Comparison of ENCODE assay signal across 21 cellular contexts in the genomic region with DNA sequence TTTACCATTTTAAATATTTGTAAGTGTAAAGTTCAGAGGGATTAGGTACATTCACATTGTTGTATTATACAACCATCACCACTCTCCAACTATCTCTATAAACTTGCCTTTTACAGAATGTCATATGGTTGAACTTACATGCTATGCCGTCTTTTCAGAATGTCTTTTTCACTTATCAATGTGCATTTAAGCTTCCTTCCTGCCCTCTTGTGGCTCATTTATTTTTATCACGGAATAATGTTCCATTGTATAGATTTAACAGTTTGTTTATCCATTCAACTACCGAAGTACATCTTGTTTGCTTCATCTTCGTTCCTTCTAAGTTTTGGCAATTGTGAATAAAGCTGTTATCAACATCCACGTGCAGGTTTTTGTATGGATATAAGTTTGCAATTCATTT.
A peak's percentile ranks its signal among the peaks of the same experiment; 100 is the strongest.
DNase-seq lines count a peak whose midpoint lies in the region; ATAC-seq and TF ChIP-seq lines count a peak whose summit lies in the region.
"Had no signal": no experiment of that assay in that cellular context is flagged by ENCODE, and none has a peak within 500 bp of the region (broad histone marks: within the 10 kb centered on the region; RNA-seq: fewer than 3 reads in every experiment).

No MANE protein-coding gene starts in this region.

- RAD21 ChIA-PET in HCT116 (lab: Charles Lee; ENCODE audit: low non-redundant PET in 1 of 2, low total read pairs in 2 of 2, uncharacterized antibody in 2 of 2, unreplicated experiment in 2 of 2) = no interaction called here

- H3K27me3 Mint-ChIP-seq in endothelial cell (ENCODE audit: unreplicated experiment) = no peaks in the 10 kb centered on the region
- H3K27me3 Mint-ChIP-seq: IgD-negative memory B cell, T-cell had no signal

- H3K4me1 ChIP-seq in HCT116 (ENCODE audit: control insufficient read depth in 1 of 2, insufficient read depth in 2 of 2, low read length in 2 of 2) = no peaks in the 10 kb centered on the region
- H3K4me1 ChIP-seq: BLaER1 had no signal

- TF ChIP-seq POLR2A in HCT116 (IDR thresholded peaks at IDR 0.05; ENCODE audit: borderline replicate concordance, extremely low read depth, insufficient read depth, insufficient read length) = no peak

- ATAC-seq in HCT116 (no peak), HG03520 (IDR thresholded peaks at IDR 0.05; ENCODE audit: unreplicated experiment) (no peak)
- ATAC-seq: right cardiac atrium, T-cell had no signal

- H3K27ac Mint-ChIP-seq in endothelial cell (ENCODE audit: unreplicated experiment) = no peak overlapping the region
- H3K27ac Mint-ChIP-seq: H9, IgD-negative memory B cell, T-cell had no signal

- H3K4me1 Mint-ChIP-seq in endothelial cell (ENCODE audit: unreplicated experiment) = no peaks in the 10 kb centered on the region
- H3K4me1 Mint-ChIP-seq: H9, IgD-negative memory B cell, T-cell had no signal

- DNase-seq in AG04450 (ENCODE audit: low read depth, low spot score) = no peak
- peak; percentile 3 for DNase-seq in HCT116 (ENCODE audit: low read depth, low spot score)
- DNase-seq in fibroblast of villous mesenchyme (ENCODE audit: low read depth) = peak; percentile 5
- DNase-seq in endothelial cell (ENCODE audit: low spot score) = no peak
- DNase-seq in globus pallidus (ENCODE audit: low spot score) = no peak
- no peak for DNase-seq in NK-92 treated with Interleukin-12 subunit alpha and Interleukin-12 subunit beta, amount 100 ng/mL, for 24 hours (lab: John Stamatoyannopoulos, UW)
- DNase-seq: activated CD4-positive, CD25-positive, alpha-beta regulatory T cell; amygdala; H9; mesendoderm; NCI-H2227 treated with DMSO at 0.1 percent for 48 hours; right cardiac atrium; stimulated activated CD4-positive, alpha-beta T cell treated with anti-CD3 and anti-CD28 coated beads, Interleukin-2, amount 100 ng/mL, for 48 hours; stimulated activated CD8-positive, alpha-beta memory T cell treated with anti-CD3 and anti-CD28 coated beads, Interleukin-4, amount 100 ng/mL, for 48 hours; T-cell had no signal

- intact Hi-C loops in HCT116 (cut with micrococcal nuclease) = loop anchor here (2.0 kb wide), 2 partner anchors 294 to 442 kb away; no protein-coding TSS in a partner anchor

- no peak overlapping the region for H3K4me3 Mint-ChIP-seq in endothelial cell (ENCODE audit: unreplicated experiment)
- H3K4me3 Mint-ChIP-seq: H9, IgD-negative memory B cell, T-cell had no signal

- no peak overlapping the region for H3K4me3 ChIP-seq in AG04450 (ENCODE audit: low read depth, low read length)
- no peak overlapping the region for H3K4me3 ChIP-seq in HCT116 (replicated peaks in 1 of 2; ENCODE audit: low read depth in 1 of 2, low read length in 2 of 2)
- H3K4me3 ChIP-seq in WI38 (ENCODE audit: low read depth, low read length) = no peak overlapping the region
- no peak overlapping the region for H3K4me3 ChIP-seq in fibroblast of villous mesenchyme (ENCODE audit: low read depth, low read length)
- H3K4me3 ChIP-seq: BLaER1, coronary artery, tibial nerve had no signal

- peak; percentile 34 for TF ChIP-seq CTCF in AG04450 (IDR thresholded peaks at IDR 0.05; ENCODE audit: low read depth, low read length)
- peak in 2 of 3 experiments; percentile 21 to 27; a peak in 1 of 6 replicates for TF ChIP-seq CTCF in HCT116 (IDR thresholded peaks at IDR 0.05 in 2 of 3, conservative IDR thresholded peaks at IDR 0.05 in 1 of 3; ENCODE audit: borderline replicate concordance in 1 of 3, insufficient read depth in 1 of 3, low read depth in 2 of 3, low read length in 2 of 3)
- TF ChIP-seq CTCF in WI38 (IDR thresholded peaks at IDR 0.05; ENCODE audit: low read depth, low read length) = peak; percentile 5; the same call in 1 of the 2 replicates
- no peak for TF ChIP-seq CTCF in fibroblast of villous mesenchyme (IDR thresholded peaks at IDR 0.05; ENCODE audit: insufficient read depth, low read depth, low read length)
- TF ChIP-seq CTCF in endothelial cell (IDR thresholded peaks at IDR 0.05; ENCODE audit: unreplicated experiment) = no peak

- H3K36me3 Mint-ChIP-seq in endothelial cell (ENCODE audit: low read depth, unreplicated experiment) = no peaks in the 10 kb centered on the region
- H3K36me3 Mint-ChIP-seq: IgD-negative memory B cell, T-cell had no signal

- H3K9me3 Mint-ChIP-seq in endothelial cell (ENCODE audit: unreplicated experiment) = no peaks in the 10 kb centered on the region
- H3K9me3 Mint-ChIP-seq: H9, T-cell had no signal

- H3K27me3 ChIP-seq in AG04450 (ENCODE audit: control insufficient read depth, insufficient read depth, low read length) (no peaks in the 10 kb centered on the region), HCT116 (ENCODE audit: insufficient read depth, low read length) (0 out of 2 replicates have a peak, but pooled peaks cover 6% of the 10 kb centered on the region)
- H3K27me3 ChIP-seq: BLaER1, tibial nerve had no signal

- H3K9me2 ChIP-seq in HCT116 (ENCODE audit: insufficient read depth) = no peaks in the 10 kb centered on the region

- peak; percentile 45 for TF ChIP-seq RAD21 in HCT116 (IDR thresholded peaks at IDR 0.05; ENCODE audit: low read depth)

- no peak overlapping the region for H2AFZ ChIP-seq in HCT116 (ENCODE audit: low read depth, low read length, poor library complexity, severe bottlenecking)

- no peaks in the 10 kb centered on the region for H3K36me3 ChIP-seq in HCT116 (ENCODE audit: control insufficient read depth in 1 of 2, insufficient read depth in 2 of 2, low read length in 2 of 2)
- H3K36me3 ChIP-seq: BLaER1, tibial nerve had no signal

- H3K4me2 ChIP-seq in HCT116 (ENCODE audit: low read length) = no peak overlapping the region
- H3K4me2 ChIP-seq: BLaER1 had no signal

- no peaks in the 10 kb centered on the region for H3K9me3 ChIP-seq in AG04450 (ENCODE audit: control insufficient read depth, insufficient read depth, low read length)
- no peaks in the 10 kb centered on the region for H3K9me3 ChIP-seq in HCT116 (ENCODE audit: control insufficient read depth in 1 of 2, insufficient read depth in 1 of 2, low read depth in 1 of 2, low read length in 2 of 2)
- H3K9me3 ChIP-seq: BLaER1, tibial nerve had no signal

- no peaks in the 10 kb centered on the region for H3K79me2 ChIP-seq in HCT116 (ENCODE audit: insufficient read depth, low read length)

- H3K27ac ChIP-seq in AG04450 (ENCODE audit: low read depth, low read length) (no peak overlapping the region), HCT116 (ENCODE audit: low read depth, low read length) (no peak overlapping the region)
- H3K27ac ChIP-seq: BLaER1, coronary artery, tibial nerve had no signal

- no TSS peak for BruUV-seq in HCT116 (replicated peaks; lab: Mats Ljungman, UMichigan)

- no peaks in the 10 kb centered on the region for H4K20me1 ChIP-seq in HCT116 (ENCODE audit: insufficient read depth)
- H4K20me1 ChIP-seq: BLaER1 had no signal

- POLR2A ChIA-PET in AG04450 (lab: Yijun Ruan, JAX) = no interaction called here
- POLR2A ChIA-PET in HCT116 (lab: Charles Lee) = no interaction called here

- CTCF ChIA-PET in AG04450 (lab: Charles Lee) (interaction anchor here (0.6 to 6.8 kb wide), 11 partner anchors 10 to 489 kb away, joined by 3 to 69 read pairs (median 4); no protein-coding TSS in a partner anchor), HCT116 (lab: Charles Lee) (interaction anchor here (1.3 to 2.2 kb wide), 3 partner anchors 208 to 442 kb away, joined by 3 to 16 read pairs (median 4); no protein-coding TSS in a partner anchor)

- no peak overlapping the region for H3K9ac ChIP-seq in HCT116 (ENCODE audit: low read length)
- H3K9ac ChIP-seq: BLaER1 had no signal

TF ChIP-seq in HCT116, 20 proteins besides CTCF, POLR2A, EP300 and RAD21 (continues in another document):
- TF ChIP-seq SIN3A (IDR thresholded peaks at IDR 0.05; ENCODE audit: low read depth) (no peak), FOSL1 (IDR thresholded peaks at IDR 0.05; ENCODE audit: low read depth) (no peak), SP1 (IDR thresholded peaks at IDR 0.05; ENCODE audit: low read depth) (no peak), ZNF274 (IDR thresholded peaks at IDR 0.05; ENCODE audit: low read depth, low read length) (no peak), EZH2phosphoT487 (IDR thresholded peaks at IDR 0.05; ENCODE audit: borderline replicate concordance) (no peak), JUND (IDR thresholded peaks at IDR 0.05) (no peak), EZH2 (IDR thresholded peaks at IDR 0.05) (no peak), POLR2AphosphoS5 (IDR thresholded peaks at IDR 0.05; ENCODE audit: low read depth, low read length) (no peak), ZFX (IDR thresholded peaks at IDR 0.05) (no peak)
- TF ChIP-seq, protein P1, sequence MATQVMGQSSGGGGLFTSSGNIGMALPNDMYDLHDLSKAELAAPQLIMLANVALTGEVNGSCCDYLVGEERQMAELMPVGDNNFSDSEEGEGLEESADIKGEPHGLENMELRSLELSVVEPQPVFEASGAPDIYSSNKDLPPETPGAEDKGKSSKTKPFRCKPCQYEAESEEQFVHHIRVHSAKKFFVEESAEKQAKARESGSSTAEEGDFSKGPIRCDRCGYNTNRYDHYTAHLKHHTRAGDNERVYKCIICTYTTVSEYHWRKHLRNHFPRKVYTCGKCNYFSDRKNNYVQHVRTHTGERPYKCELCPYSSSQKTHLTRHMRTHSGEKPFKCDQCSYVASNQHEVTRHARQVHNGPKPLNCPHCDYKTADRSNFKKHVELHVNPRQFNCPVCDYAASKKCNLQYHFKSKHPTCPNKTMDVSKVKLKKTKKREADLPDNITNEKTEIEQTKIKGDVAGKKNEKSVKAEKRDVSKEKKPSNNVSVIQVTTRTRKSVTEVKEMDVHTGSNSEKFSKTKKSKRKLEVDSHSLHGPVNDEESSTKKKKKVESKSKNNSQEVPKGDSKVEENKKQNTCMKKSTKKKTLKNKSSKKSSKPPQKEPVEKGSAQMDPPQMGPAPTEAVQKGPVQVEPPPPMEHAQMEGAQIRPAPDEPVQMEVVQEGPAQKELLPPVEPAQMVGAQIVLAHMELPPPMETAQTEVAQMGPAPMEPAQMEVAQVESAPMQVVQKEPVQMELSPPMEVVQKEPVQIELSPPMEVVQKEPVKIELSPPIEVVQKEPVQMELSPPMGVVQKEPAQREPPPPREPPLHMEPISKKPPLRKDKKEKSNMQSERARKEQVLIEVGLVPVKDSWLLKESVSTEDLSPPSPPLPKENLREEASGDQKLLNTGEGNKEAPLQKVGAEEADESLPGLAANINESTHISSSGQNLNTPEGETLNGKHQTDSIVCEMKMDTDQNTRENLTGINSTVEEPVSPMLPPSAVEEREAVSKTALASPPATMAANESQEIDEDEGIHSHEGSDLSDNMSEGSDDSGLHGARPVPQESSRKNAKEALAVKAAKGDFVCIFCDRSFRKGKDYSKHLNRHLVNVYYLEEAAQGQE (IDR thresholded peaks at IDR 0.05; ENCODE audit: low read depth) = no peak
- TF ChIP-seq, protein P2, sequence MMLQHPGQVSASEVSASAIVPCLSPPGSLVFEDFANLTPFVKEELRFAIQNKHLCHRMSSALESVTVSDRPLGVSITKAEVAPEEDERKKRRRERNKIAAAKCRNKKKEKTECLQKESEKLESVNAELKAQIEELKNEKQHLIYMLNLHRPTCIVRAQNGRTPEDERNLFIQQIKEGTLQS (IDR thresholded peaks at IDR 0.05) = no peak

Comparison
In these comparisons a context has a peak if more than half of its experiments do, and no peak if none do; other contexts are left out.
1. DNase-seq: peak in HCT116 (single experiment) and fibroblast of villous mesenchyme (single experiment); none in AG04450 (single experiment), endothelial cell (single experiment), globus pallidus (single experiment) and NK-92 treated with Interleukin-12 subunit alpha and Interleukin-12 subunit beta, amount 100 ng/mL, for 24 hours (single experiment).
2. CTCF ChIP-seq: peak in AG04450 (single experiment), HCT116 (2 of 3) and WI38 (single experiment); none in fibroblast of villous mesenchyme (single experiment) and endothelial cell (single experiment).